In the genomic region with DNA sequence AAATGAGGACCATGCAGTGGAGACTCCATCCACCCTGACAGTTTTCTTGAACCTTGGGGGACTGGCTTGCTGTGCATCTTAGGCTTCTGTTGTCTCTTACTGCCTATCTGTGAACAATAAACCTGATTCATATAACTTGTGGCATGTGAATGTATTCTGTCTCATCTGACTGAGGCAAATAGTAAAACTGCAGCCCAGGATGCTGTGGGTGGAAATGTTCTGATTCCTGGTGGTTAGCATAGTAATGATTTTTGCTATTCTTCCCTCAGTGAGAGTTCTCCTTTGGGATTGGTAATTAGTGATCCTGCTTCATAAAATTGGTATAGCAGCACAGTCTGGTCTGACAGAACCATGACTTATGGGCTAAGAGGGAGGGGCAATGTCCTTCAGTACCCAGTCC, we compare ENCODE assay signal across 23 cellular contexts.
DNase-seq lines count a peak whose midpoint lies in the region; TF ChIP-seq lines count a peak whose summit lies in the region.
"Had no signal": no experiment of that assay in that cellular context is flagged by ENCODE, and none has a peak within 500 bp of the region (broad histone marks: within the 10 kb centered on the region; RNA-seq: fewer than 3 reads in every experiment).

No MANE protein-coding gene starts in this region.

- H3K27me3 Mint-ChIP-seq in activated naive CD4-positive, alpha-beta T cell treated with anti-CD3 and anti-CD28 coated beads, Interleukin-2, amount 10 ng/mL, durations not matched to agents 7 days and 5 days = peaks cover 13% of the 10 kb centered on the region
- H3K27me3 Mint-ChIP-seq in endothelial cell (ENCODE audit: unreplicated experiment) = peaks cover 11% of the 10 kb centered on the region
- H3K27me3 Mint-ChIP-seq: CD4-positive, CD25-positive, alpha-beta regulatory T cell had no signal

- no peaks in the 10 kb centered on the region for H3K36me3 ChIP-seq in osteoblast (ENCODE audit: insufficient read depth, low read length)

- no peaks in the 10 kb centered on the region for H3K9me3 Mint-ChIP-seq in activated naive CD4-positive, alpha-beta T cell treated with anti-CD3 and anti-CD28 coated beads, Interleukin-2, amount 10 ng/mL, durations not matched to agents 7 days and 5 days
- no peaks in the 10 kb centered on the region for H3K9me3 Mint-ChIP-seq in endothelial cell (ENCODE audit: unreplicated experiment)
- H3K9me3 Mint-ChIP-seq: CD4-positive, CD25-positive, alpha-beta regulatory T cell; CD8-positive, alpha-beta T cell had no signal

- no peak overlapping the region for H3K4me2 ChIP-seq in osteoblast (ENCODE audit: insufficient read depth, low read length)
- H3K4me2 ChIP-seq: A549, BLaER1 had no signal

- H3K4me3 Mint-ChIP-seq in activated naive CD4-positive, alpha-beta T cell treated with anti-CD3 and anti-CD28 coated beads, Interleukin-2, amount 10 ng/mL, durations not matched to agents 7 days and 5 days = no peak overlapping the region
- H3K4me3 Mint-ChIP-seq in endothelial cell (ENCODE audit: unreplicated experiment) = peak overlapping the region; percentile 34
- H3K4me3 Mint-ChIP-seq: B cell; CD4-positive, CD25-positive, alpha-beta regulatory T cell; CD8-positive, alpha-beta T cell had no signal

- H3K27ac ChIP-seq in osteoblast (ENCODE audit: low read depth, low read length) = no peak overlapping the region
- H3K27ac ChIP-seq: A549, BLaER1, C4-2B, GM23248 had no signal

- peak overlapping the region; percentile 9 for H2AFZ ChIP-seq in osteoblast (ENCODE audit: low read length)
- H2AFZ ChIP-seq: GM23248 had no signal

- H3K27me3 ChIP-seq in osteoblast (ENCODE audit: insufficient read depth, low read length) = no peaks in the 10 kb centered on the region
- H3K27me3 ChIP-seq: BLaER1 had no signal

- no peaks in the 10 kb centered on the region for H3K36me3 Mint-ChIP-seq in activated naive CD4-positive, alpha-beta T cell treated with anti-CD3 and anti-CD28 coated beads, Interleukin-2, amount 10 ng/mL, durations not matched to agents 7 days and 5 days
- H3K36me3 Mint-ChIP-seq in endothelial cell (ENCODE audit: low read depth, unreplicated experiment) = no peaks in the 10 kb centered on the region
- H3K36me3 Mint-ChIP-seq: CD8-positive, alpha-beta T cell had no signal

- no peak for DNase-seq in activated naive CD4-positive, alpha-beta T cell treated with anti-CD3 and anti-CD28 coated beads, Interleukin-2, amount 10 ng/mL, durations not matched to agents 7 days and 5 days
- no peak for DNase-seq in activated naive CD4-positive, alpha-beta T cell treated with Interleukin-2 at 50 U/mL for 16 hours
- DNase-seq in COLO829 (ENCODE audit: low spot score) (peak; percentile 37), endothelial cell (ENCODE audit: low spot score) (no peak), osteoblast (ENCODE audit: insufficient read length, low spot score, missing footprints) (no peak), HuH-7.5 (ENCODE audit: low spot score) (no peak), AG20443 (ENCODE audit: low spot score) (no peak)
- DNase-seq: 8988T; ACHN; CD4-positive, CD25-positive, alpha-beta regulatory T cell; DMS 273 treated with DMSO at 0.1 percent for 48 hours; DMS79; EL; GDM1; GM23248; H7; HCEC 1CT had no signal

- no peaks in the 10 kb centered on the region for H4K20me1 ChIP-seq in osteoblast (ENCODE audit: insufficient read depth, low read length)
- H4K20me1 ChIP-seq: BLaER1 had no signal

- CTCF ChIA-PET in activated naive CD4-positive, alpha-beta T cell treated with anti-CD3 and anti-CD28 coated beads, Interleukin-2, amount 10 ng/mL, durations not matched to agents 7 days and 5 days (lab: Charles Lee) = no interaction called here

- TF ChIP-seq CTCF in endothelial cell (IDR thresholded peaks at IDR 0.05; ENCODE audit: unreplicated experiment) = no peak
- TF ChIP-seq CTCF in osteoblast (IDR thresholded peaks at IDR 0.05; ENCODE audit: extremely low read depth, low read depth, low read length) = no peak

- peaks cover 12% of the 10 kb centered on the region for H3K4me1 ChIP-seq in osteoblast (ENCODE audit: insufficient read depth, low read length)
- H3K4me1 ChIP-seq: A549 had no signal

- H3K9me3 ChIP-seq in osteoblast (ENCODE audit: low read depth, low read length) = no peaks in the 10 kb centered on the region
- H3K9me3 ChIP-seq: A549, BLaER1 had no signal

- H3K79me2 ChIP-seq in osteoblast (ENCODE audit: insufficient read depth, low read length) = no peaks in the 10 kb centered on the region

- H3K4me3 ChIP-seq in osteoblast (ENCODE audit: insufficient read depth, low read length) = no peak overlapping the region
- H3K4me3 ChIP-seq: A549, BLaER1, GM12878, GM23248 had no signal

- H3K27ac Mint-ChIP-seq in activated naive CD4-positive, alpha-beta T cell treated with anti-CD3 and anti-CD28 coated beads, Interleukin-2, amount 10 ng/mL, durations not matched to agents 7 days and 5 days = peak overlapping the region; percentile 2
- no peak overlapping the region for H3K27ac Mint-ChIP-seq in endothelial cell (ENCODE audit: unreplicated experiment)
- H3K27ac Mint-ChIP-seq: B cell; CD4-positive, CD25-positive, alpha-beta regulatory T cell; CD8-positive, alpha-beta T cell had no signal

- H3K4me1 Mint-ChIP-seq in activated naive CD4-positive, alpha-beta T cell treated with anti-CD3 and anti-CD28 coated beads, Interleukin-2, amount 10 ng/mL, durations not matched to agents 7 days and 5 days = peaks cover 5% of the 10 kb centered on the region
- H3K4me1 Mint-ChIP-seq in endothelial cell (ENCODE audit: unreplicated experiment) = peaks cover 18% of the 10 kb centered on the region
